ENCODE assay signal across 14 cellular contexts in genomic region chr3:12234906-12235305, GRCh38. TPM values are rescaled to one million over a fixed set of nuclear protein-coding genes. Genes with fewer than 3 reads are reported as not detected.
"Had no signal": no experiment of that assay in that cellular context is flagged by ENCODE, and none has a peak within 500 bp of the region (broad histone marks: within the 10 kb centered on the region; RNA-seq: fewer than 3 reads in every experiment).

No MANE protein-coding gene starts in this region.

- H3K4me3 ChIP-seq: colonic mucosa, suprapubic skin, thyroid gland had no signal

- H3K36me3 ChIP-seq: colonic mucosa, esophagus squamous epithelium, neutrophil, suprapubic skin, thyroid gland had no signal

- H3K9me3 ChIP-seq: colonic mucosa, esophagus squamous epithelium, neutrophil, suprapubic skin, thyroid gland had no signal

- DNase-seq: colonic mucosa; dermis blood vessel endothelial cell; esophagus squamous epithelium; left colon; left ventricle myocardium superior; naive thymus-derived CD8-positive, alpha-beta T cell; posterior cingulate gyrus; stimulated activated CD4-positive, alpha-beta T cell treated with anti-CD3 and anti-CD28 coated beads, Interleukin-2, amount 100 ng/mL, for 48 hours; stimulated activated naive CD4-positive, alpha-beta T cell treated with Interleukin-2 at 50 U/mL for 16 hours; thyroid gland had no signal

- H3K27ac ChIP-seq: colonic mucosa, neutrophil, suprapubic skin, thyroid gland had no signal

- H3K27me3 ChIP-seq: colonic mucosa, esophagus squamous epithelium, suprapubic skin, thyroid gland had no signal

- FAIRE-seq: frontal cortex, small intestine had no signal

RNA-seq across cellular contexts. Expression of gene PPARG, which starts 54.0 kb away (rescaled TPM):
- total RNA-seq: naive thymus-derived CD8-positive, alpha-beta T cell had no signal
- polyA plus RNA-seq: naive thymus-derived CD8-positive, alpha-beta T cell had no signal
